In genomic region chr5:139517683-139518564, GRCh38 we compare ENCODE assay signal across 8 cellular contexts. TPM values are rescaled to one million over a fixed set of nuclear protein-coding genes. Genes with fewer than 3 reads are reported as not detected.
A peak's percentile ranks its signal among the peaks of the same experiment; 100 is the strongest.
DNase-seq lines count a peak whose midpoint lies in the region; ATAC-seq and TF ChIP-seq lines count a peak whose summit lies in the region.

No MANE protein-coding gene starts in this region.

- in situ Hi-C loops in ACHN (cut with HindIII; ENCODE audit: low pct_ligation_motif_present, low pct_unique_long_range_greater_than_20kb, low sequenced_read_pairs) = no loop called here

- H3K27me3 ChIP-seq in kidney epithelial cell (ENCODE audit: control insufficient read depth, insufficient read depth, low read length) = no peaks in the 10 kb centered on the region

- peak overlapping the region; percentile 83 for H3K4me3 Mint-ChIP-seq in central memory CD8-positive, alpha-beta T cell

- H3K27ac Mint-ChIP-seq in central memory CD8-positive, alpha-beta T cell (ENCODE audit: low read depth) = peak overlapping the region; percentile 69

- peak; percentile 73 for ATAC-seq in GM18519 (IDR thresholded peaks at IDR 0.05; ENCODE audit: low FRiP score, unreplicated experiment)
- ATAC-seq in HG03045 (IDR thresholded peaks at IDR 0.05; ENCODE audit: unreplicated experiment) = peak; percentile 82
- peak; percentile 94 for ATAC-seq in central memory CD8-positive, alpha-beta T cell (replicated peaks; ENCODE audit: extremely low read depth, poor library complexity, severe bottlenecking)

- peaks cover 28% of the 10 kb centered on the region for H3K4me1 Mint-ChIP-seq in central memory CD8-positive, alpha-beta T cell

- DNase-seq in ACHN = peak; percentile 82
- DNase-seq in NCI-H2171 (lab: John Stamatoyannopoulos, UW) = peak; percentile 57
- DNase-seq in activated CD4-positive, CD25-positive, alpha-beta regulatory T cell (lab: John Stamatoyannopoulos, UW) = peak; percentile 83 to 87 (median 84)
- DNase-seq in central memory CD8-positive, alpha-beta T cell (ENCODE audit: low spot score in 2 of 2) = peak; percentile 79 to 87
- DNase-seq in kidney epithelial cell (ENCODE audit: low read depth) = peak; percentile 32
- DNase-seq in stimulated activated CD4-positive, alpha-beta T cell treated with anti-CD3 and anti-CD28 coated beads, Interleukin-15, amount 100 ng/mL, for 48 hours (ENCODE audit: low read depth in 2 of 2) = peak; percentile 74 to 87

- peak overlapping the region; percentile 38 for H3K4me3 ChIP-seq in kidney epithelial cell (ENCODE audit: low read depth, low read length)

- peak; percentile 83 for TF ChIP-seq CTCF in kidney epithelial cell (IDR thresholded peaks at IDR 0.05; ENCODE audit: insufficient read depth, low read length, poor library complexity, severe bottlenecking)

- peaks cover 5% of the 10 kb centered on the region for H3K36me3 Mint-ChIP-seq in central memory CD8-positive, alpha-beta T cell (ENCODE audit: insufficient read depth)

- no peaks in the 10 kb centered on the region for H3K27me3 Mint-ChIP-seq in central memory CD8-positive, alpha-beta T cell

- H3K36me3 ChIP-seq in kidney epithelial cell (ENCODE audit: control insufficient read depth, insufficient read depth, low read length) = no peaks in the 10 kb centered on the region

- no peaks in the 10 kb centered on the region for H3K9me3 Mint-ChIP-seq in central memory CD8-positive, alpha-beta T cell

RNA-seq across cellular contexts. Expression of gene STING1, which starts 35.4 kb away (rescaled TPM):
- 15.5 and 17.5 TPM in 2 replicates for total RNA-seq in kidney epithelial cell

RNA-seq across cellular contexts. Expression of gene UBE2D2, which starts 43.2 kb away (rescaled TPM):
- 120 and 127 TPM in 2 replicates for total RNA-seq in kidney epithelial cell

RNA-seq across cellular contexts. Expression of gene SMIM33, which starts 47.1 kb away (rescaled TPM):
- not detected in 2 replicates for total RNA-seq in kidney epithelial cell

RNA-seq across cellular contexts. Expression of gene ECSCR, which starts 55.4 kb away (rescaled TPM):
- total RNA-seq in kidney epithelial cell = not detected in 2 replicates

Comparison
In these comparisons a context has a peak if more than half of its experiments do, and no peak if none do; other contexts are left out.
1. Peak in every context shown above with its lines: DNase-seq, ATAC-seq and H3K4me3 ChIP-seq.
2. DNase-seq: peak in every context shown above with its lines; median percentile 84 in activated CD4-positive, CD25-positive, alpha-beta regulatory T cell; 83 in central memory CD8-positive, alpha-beta T cell; 82 in ACHN; 80 in stimulated activated CD4-positive, alpha-beta T cell treated with anti-CD3 and anti-CD28 coated beads, Interleukin-15, amount 100 ng/mL, for 48 hours; 57 in NCI-H2171; 32 in kidney epithelial cell.